2 cellular contexts compared by ENCODE assay signal in genomic region chr19:46131485-46132143, GRCh38.
TF ChIP-seq lines count a peak whose summit lies in the region.

No MANE protein-coding gene starts in this region.

TF ChIP-seq in A549, 52 proteins besides CTCF, POLR2A, EP300 and RAD21:
- TF ChIP-seq SREBF2 (IDR thresholded peaks at IDR 0.05) = no peak
- no peak for TF ChIP-seq KDM1A (IDR thresholded peaks at IDR 0.05; ENCODE audit: low read depth)

TF ChIP-seq in WTC11, 78 proteins besides CTCF, POLR2A, EP300 and RAD21:
- no peak for TF ChIP-seq FOXJ3 (CRISPR knock-in tag; IDR thresholded peaks at IDR 0.05; ENCODE audit: borderline replicate concordance)
- TF ChIP-seq USF2 (CRISPR knock-in tag; IDR thresholded peaks at IDR 0.05) = no peak
- TF ChIP-seq HMGA2 (CRISPR knock-in tag; IDR thresholded peaks at IDR 0.05) = no peak
- TF ChIP-seq MXD4 (CRISPR knock-in tag; IDR thresholded peaks at IDR 0.05; ENCODE audit: borderline replicate concordance) = no peak
- TF ChIP-seq AR (CRISPR knock-in tag; IDR thresholded peaks at IDR 0.05) = no peak
- no peak for TF ChIP-seq ZNF232 (CRISPR knock-in tag; IDR thresholded peaks at IDR 0.05)
- no peak for TF ChIP-seq USF1 (CRISPR knock-in tag; IDR thresholded peaks at IDR 0.05)
- no peak for TF ChIP-seq FOXP4 (CRISPR knock-in tag; IDR thresholded peaks at IDR 0.05)
- TF ChIP-seq HMGXB4 (CRISPR knock-in tag; IDR thresholded peaks at IDR 0.05) = no peak
- no peak for TF ChIP-seq ZMAT4 (CRISPR knock-in tag; IDR thresholded peaks at IDR 0.05)
- no peak for TF ChIP-seq TP53 (CRISPR knock-in tag; IDR thresholded peaks at IDR 0.05)
- no peak for TF ChIP-seq ATF2 (CRISPR knock-in tag; IDR thresholded peaks at IDR 0.05; ENCODE audit: borderline replicate concordance, low read depth)
- TF ChIP-seq IRF1 (CRISPR knock-in tag; IDR thresholded peaks at IDR 0.05) = no peak
- no peak for TF ChIP-seq PRDM15 (CRISPR knock-in tag; IDR thresholded peaks at IDR 0.05)
- no peak for TF ChIP-seq PREB (CRISPR knock-in tag; IDR thresholded peaks at IDR 0.05; ENCODE audit: borderline replicate concordance)
